In genomic region chr11:72378704-72379383, GRCh38 we compare ENCODE assay signal across 13 cellular contexts. TPM values are rescaled to one million over a fixed set of nuclear protein-coding genes. Genes with fewer than 3 reads are reported as not detected.
DNase-seq lines count a peak whose midpoint lies in the region; ATAC-seq and TF ChIP-seq lines count a peak whose summit lies in the region.
"Had no signal": no experiment of that assay in that cellular context is flagged by ENCODE, and none has a peak within 500 bp of the region (broad histone marks: within the 10 kb centered on the region; RNA-seq: fewer than 3 reads in every experiment).

No MANE protein-coding gene starts in this region.

- peaks cover 3 to 42% (median 33%) of the 10 kb centered on the region in 4 donors for H3K4me1 ChIP-seq in esophagus muscularis mucosa

- H3K36me3 ChIP-seq in esophagus muscularis mucosa = no peaks in the 10 kb centered on the region

- intact Hi-C loops in esophagus muscularis mucosa (cut with DNase I) = no loop called here

- TF ChIP-seq POLR2A in esophagus muscularis mucosa (IDR thresholded peaks at IDR 0.05; ENCODE audit: low read depth) (no peak), GM18505 (IDR thresholded peaks at IDR 0.05; ENCODE audit: borderline replicate concordance, extremely low read depth, insufficient read depth, insufficient read length) (no peak)

- peak; percentile 71 for DNase-seq in G401 (ENCODE audit: low spot score)
- DNase-seq in esophagus muscularis mucosa (ENCODE audit: extremely low spot score) = peak; percentile 91
- DNase-seq in islet precursor cell = peak; percentile 41
- DNase-seq in skeletal muscle cell (ENCODE audit: low read depth) = peak; percentile 4
- DNase-seq in stimulated activated CD4-positive, alpha-beta T cell treated with anti-CD3 and anti-CD28 coated beads, Interleukin-4, amount 100 ng/mL, for 1 hour = no peak
- no peak for DNase-seq in OCI-M1 (lab: John Stamatoyannopoulos, UW)
- DNase-seq: activated T-cell treated with anti-CD3 and anti-CD28 coated beads, Interleukin-2, amount 50 U/mL, for 24 hours; BE2C; SW 1271 had no signal

- peaks cover 0 to 4% (median 2%) of the 10 kb centered on the region in 4 donors for H3K9me3 ChIP-seq in esophagus muscularis mucosa
- H3K9me3 ChIP-seq: BE2C had no signal

- TF ChIP-seq EP300 in esophagus muscularis mucosa (IDR thresholded peaks at IDR 0.05) = no peak

- no peaks in the 10 kb centered on the region for H3K27me3 ChIP-seq in esophagus muscularis mucosa
- H3K27me3 ChIP-seq: BE2C, body of pancreas had no signal

- TF ChIP-seq CTCF in esophagus muscularis mucosa (IDR thresholded peaks at IDR 0.05) = no peak

- in situ Hi-C loops in G401 (cut with HindIII; ENCODE audit: low sequenced_read_pairs) = no loop called here

- no peak for ATAC-seq in GM19463 (IDR thresholded peaks at IDR 0.05; ENCODE audit: unreplicated experiment)
- ATAC-seq in GM18505 (IDR thresholded peaks at IDR 0.05; ENCODE audit: unreplicated experiment) = no peak
- ATAC-seq: activated CD4-positive, CD25-positive, alpha-beta regulatory T cell treated with anti-CD3 and anti-CD28 coated beads, Interleukin-2, amount 50 U/mL, for 24 hours; body of pancreas had no signal

- peak overlapping the region in 3 of 4 donors; percentile 22 to 51 (median 44) for H3K27ac ChIP-seq in esophagus muscularis mucosa (replicated peaks in 1 of 4)
- H3K27ac ChIP-seq: body of pancreas had no signal

- H3K4me3 ChIP-seq in esophagus muscularis mucosa (no peak overlapping the region), skeletal muscle cell (ENCODE audit: low read depth, low read length) (no peak overlapping the region)
- H3K4me3 ChIP-seq: body of pancreas had no signal

- WGBS in esophagus muscularis mucosa = 46% methylated on average over 7 of the region's 7 CpGs

RNA-seq across cellular contexts. Expression of gene CLPB, which starts 55.5 kb away (rescaled TPM):
- 35.5 and 56.5 TPM in 2 replicates for total RNA-seq in G401 (2014; rRNA removed; shearing (Covaris generic))
- 10 to 100 TPM; 15.4 to 23.2 (median 22.6) TPM for total RNA-seq in esophagus muscularis mucosa

Comparison
In these comparisons a context has a peak if more than half of its experiments do, and no peak if none do; other contexts are left out.
1. DNase-seq: peak in G401 (single experiment), esophagus muscularis mucosa (single experiment), islet precursor cell (single experiment) and skeletal muscle cell (single experiment); none in stimulated activated CD4-positive, alpha-beta T cell treated with anti-CD3 and anti-CD28 coated beads, Interleukin-4, amount 100 ng/mL, for 1 hour (single experiment) and OCI-M1 (single experiment).